Comparison of ENCODE assay signal across 1 cellular context in the genomic region with DNA sequence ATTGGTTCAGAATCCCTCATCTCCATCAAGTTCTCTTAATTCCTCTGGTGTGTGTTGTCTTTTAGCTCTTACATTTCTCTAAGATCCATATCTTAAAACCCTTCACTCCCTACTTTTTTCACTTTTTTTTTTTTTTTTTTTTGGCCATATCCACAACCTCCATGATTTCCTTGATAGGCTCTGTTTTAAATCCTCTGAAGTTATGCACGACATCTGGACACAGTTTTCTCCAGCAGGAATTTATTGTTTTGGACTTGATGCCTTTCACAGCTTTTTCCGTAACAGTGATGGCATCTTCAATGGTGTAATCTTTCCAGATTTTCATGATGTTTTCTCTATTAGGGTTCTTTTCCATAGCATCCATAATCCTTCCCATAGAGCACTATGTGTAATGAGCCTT.
TF ChIP-seq lines count a peak whose summit lies in the region.

No MANE protein-coding gene starts in this region.

TF ChIP-seq in H1, 55 proteins besides CTCF, POLR2A, EP300 and RAD21:
- TF ChIP-seq CHD1 (IDR thresholded peaks at IDR 0.05; ENCODE audit: low read depth, low read length): no peak
- TF ChIP-seq SIRT6 (IDR thresholded peaks at IDR 0.05; ENCODE audit: low read length): no peak
- no peak for TF ChIP-seq SUZ12 (IDR thresholded peaks at IDR 0.05; ENCODE audit: low read length)
- TF ChIP-seq KDM5A (IDR thresholded peaks at IDR 0.05; ENCODE audit: low read length): no peak
- TF ChIP-seq SP4 (IDR thresholded peaks at IDR 0.05; ENCODE audit: low read length): no peak
- TF ChIP-seq GTF2F1 (IDR thresholded peaks at IDR 0.05; ENCODE audit: borderline replicate concordance, low read depth, low read length): no peak
- no peak for TF ChIP-seq CREB1 (IDR thresholded peaks at IDR 0.05)
- TF ChIP-seq, protein P1, sequence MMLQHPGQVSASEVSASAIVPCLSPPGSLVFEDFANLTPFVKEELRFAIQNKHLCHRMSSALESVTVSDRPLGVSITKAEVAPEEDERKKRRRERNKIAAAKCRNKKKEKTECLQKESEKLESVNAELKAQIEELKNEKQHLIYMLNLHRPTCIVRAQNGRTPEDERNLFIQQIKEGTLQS (IDR thresholded peaks at IDR 0.05; ENCODE audit: insufficient read depth, low read depth, low read length): no peak
- TF ChIP-seq RFX5 (IDR thresholded peaks at IDR 0.05; ENCODE audit: borderline replicate concordance, low read depth, low read length): no peak
- TF ChIP-seq POU5F1 (IDR thresholded peaks at IDR 0.05; ENCODE audit: low read depth, low read length): no peak
- TF ChIP-seq TEAD4 (IDR thresholded peaks at IDR 0.05; ENCODE audit: low read depth, low read length): no peak
- no peak for TF ChIP-seq CHD2 (IDR thresholded peaks at IDR 0.05; ENCODE audit: low read length)
- no peak for TF ChIP-seq SIN3A (conservative IDR thresholded peaks at IDR 0.05 in 1 of 2, IDR thresholded peaks at IDR 0.05 in 1 of 2; ENCODE audit: low read depth in 1 of 2, low read length in 2 of 2)
- TF ChIP-seq RXRA (IDR thresholded peaks at IDR 0.05; ENCODE audit: insufficient read depth, low read depth, low read length): no peak
- TF ChIP-seq SRF (IDR thresholded peaks at IDR 0.05; ENCODE audit: low read depth, low read length): no peak
- TF ChIP-seq RNF2 (IDR thresholded peaks at IDR 0.05; ENCODE audit: borderline replicate concordance, low read depth, low read length, missing control alignments, poor library complexity, severe bottlenecking): no peak
- TF ChIP-seq RBBP5 (IDR thresholded peaks at IDR 0.05; ENCODE audit: borderline replicate concordance, low read depth, low read length): no peak
- no peak for TF ChIP-seq CBX8 (IDR thresholded peaks at IDR 0.05; ENCODE audit: borderline replicate concordance, low read depth, low read length)
- TF ChIP-seq, protein P2, sequence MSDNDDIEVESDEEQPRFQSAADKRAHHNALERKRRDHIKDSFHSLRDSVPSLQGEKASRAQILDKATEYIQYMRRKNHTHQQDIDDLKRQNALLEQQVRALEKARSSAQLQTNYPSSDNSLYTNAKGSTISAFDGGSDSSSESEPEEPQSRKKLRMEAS (IDR thresholded peaks at IDR 0.05): no peak
- TF ChIP-seq HDAC6 (IDR thresholded peaks at IDR 0.05; ENCODE audit: low read depth, low read length): no peak
